18 cellular contexts compared by ENCODE assay signal in the genomic region with DNA sequence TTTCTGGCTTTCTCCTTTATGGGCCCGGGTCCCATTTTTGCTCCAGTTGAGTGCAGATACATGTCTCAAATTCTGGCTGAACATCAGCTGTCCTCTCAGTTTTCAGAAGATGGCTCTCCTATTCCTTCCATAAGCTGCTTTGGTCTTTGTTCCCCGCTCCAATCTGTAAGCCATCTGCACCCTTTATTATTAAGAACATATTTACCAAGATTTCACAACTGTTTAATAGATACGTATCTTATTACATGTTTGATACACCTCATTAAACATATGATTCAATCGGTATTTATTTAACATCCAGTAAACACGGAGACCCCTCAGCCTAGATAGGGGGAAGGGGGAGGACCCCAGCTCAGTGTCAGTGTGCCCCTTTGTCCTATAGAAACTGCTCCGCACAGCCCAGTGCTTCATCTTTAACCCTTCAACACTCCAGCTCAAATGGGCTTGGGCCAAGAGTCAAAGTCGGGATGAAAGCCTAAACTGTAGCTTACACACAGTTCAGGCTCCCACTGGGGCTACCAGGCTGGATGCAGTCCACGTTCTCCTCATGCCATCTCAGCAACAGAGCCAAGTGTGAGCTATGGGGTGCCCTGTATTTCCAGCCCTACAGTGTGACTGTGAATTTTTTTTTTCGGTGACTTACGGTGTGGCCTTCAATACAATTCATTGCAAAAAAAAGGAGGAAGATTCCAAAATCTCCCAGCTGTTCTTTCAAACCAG.
DNase-seq lines count a peak whose midpoint lies in the region; ATAC-seq and TF ChIP-seq lines count a peak whose summit lies in the region.
"Had no signal": no experiment of that assay in that cellular context is flagged by ENCODE, and none has a peak within 500 bp of the region (broad histone marks: within the 10 kb centered on the region; RNA-seq: fewer than 3 reads in every experiment).

No MANE protein-coding gene starts in this region.

- H3K27ac ChIP-seq in fibroblast of lung (ENCODE audit: insufficient read depth, low read length), result peak overlapping the region; percentile 84
- peak overlapping the region; percentile 20 for H3K27ac ChIP-seq in suprapubic skin
- H3K27ac ChIP-seq: A549, adrenal gland, testis had no signal

- peaks cover 19% of the 10 kb centered on the region for H3K4me1 ChIP-seq in fibroblast of lung (ENCODE audit: control insufficient read depth, extremely low read depth, insufficient read depth, low read length)
- peaks cover 9% of the 10 kb centered on the region for H3K4me1 ChIP-seq in suprapubic skin
- H3K4me1 ChIP-seq: A549, adrenal gland, testis had no signal

- peak overlapping the region; percentile 44 for H3K4me2 ChIP-seq in fibroblast of lung (ENCODE audit: extremely low read depth, insufficient read depth, low read length)
- H3K4me2 ChIP-seq: A549 had no signal

- H3K9me3 ChIP-seq in fibroblast of lung (ENCODE audit: control insufficient read depth, insufficient read depth, low read depth, low read length) (no peaks in the 10 kb centered on the region), suprapubic skin (no peaks in the 10 kb centered on the region)
- H3K9me3 ChIP-seq: adrenal gland, testis had no signal

- TF ChIP-seq POLR2A in suprapubic skin (IDR thresholded peaks at IDR 0.05), result no peak

- H4K20me1 ChIP-seq in fibroblast of lung (ENCODE audit: control insufficient read depth, extremely low read depth, insufficient read depth, low read length), result no peaks in the 10 kb centered on the region

- H2AFZ ChIP-seq in fibroblast of lung (ENCODE audit: low read length), result no peak overlapping the region

- no peak for TF ChIP-seq EP300 in suprapubic skin (IDR thresholded peaks at IDR 0.05)

- H3K36me3 ChIP-seq in fibroblast of lung (ENCODE audit: control insufficient read depth, insufficient read depth, low read length), result no peaks in the 10 kb centered on the region
- no peaks in the 10 kb centered on the region for H3K36me3 ChIP-seq in suprapubic skin
- H3K36me3 ChIP-seq: adrenal gland had no signal

- H3K27me3 ChIP-seq in fibroblast of lung (ENCODE audit: control insufficient read depth, insufficient read depth, low read length), result no peaks in the 10 kb centered on the region
- no peaks in the 10 kb centered on the region for H3K27me3 ChIP-seq in suprapubic skin
- H3K27me3 ChIP-seq: adrenal gland, testis had no signal

- H3K79me2 ChIP-seq in fibroblast of lung (ENCODE audit: control insufficient read depth, insufficient read depth, low read length), result no peaks in the 10 kb centered on the region

- DNase-seq in NCI-H146 treated with DMSO at 0.1 percent for 48 hours (lab: John Stamatoyannopoulos, UW; ENCODE audit: unreplicated experiment) (peak; percentile 3), NCI-H146 (lab: John Stamatoyannopoulos, UW) (no peak), NCI-H2196 treated with DMSO at 0.1 percent for 48 hours (lab: John Stamatoyannopoulos, UW; ENCODE audit: unreplicated experiment) (peak; percentile 74), fibroblast of lung (ENCODE audit: low read depth in 2 of 2) (peak in 1 of 2 donors; percentile 83), suprapubic skin (ENCODE audit: low spot score in 2 of 2) (no peak), SW 1271 (lab: John Stamatoyannopoulos, UW) (no peak)
- DNase-seq: activated B cell treated with CpG ODN at 0.5 μM for 24 hours, activated T-cell treated with anti-CD3 and anti-CD28 coated beads for 4 hours, adrenal gland, Calu3, NCI-H187, OCI-M1, testis had no signal

- no peak overlapping the region for H3K9ac ChIP-seq in fibroblast of lung (ENCODE audit: insufficient read depth, low read length)

- ATAC-seq in HG02623 (IDR thresholded peaks at IDR 0.05; ENCODE audit: unreplicated experiment) (no peak), GM18520 (IDR thresholded peaks at IDR 0.05; ENCODE audit: unreplicated experiment) (no peak)
- ATAC-seq: A549, esophagus mucosa had no signal

- TF ChIP-seq CTCF in fibroblast of lung (conservative IDR thresholded peaks at IDR 0.05 in 1 of 2, IDR thresholded peaks at IDR 0.05 in 1 of 2; ENCODE audit: low read depth in 1 of 2, low read length in 2 of 2) (no peak), suprapubic skin (IDR thresholded peaks at IDR 0.05) (no peak)

- peak overlapping the region in 1 of 4 experiments; percentile 11 for H3K4me3 ChIP-seq in fibroblast of lung (replicated peaks in 1 of 4; ENCODE audit: control extremely low read depth in 1 of 4, insufficient read depth in 1 of 4, low read depth in 3 of 4, low read length in 4 of 4)
- no peak overlapping the region for H3K4me3 ChIP-seq in suprapubic skin
- H3K4me3 ChIP-seq: A549, adrenal gland, lung, testis had no signal

- WGBS in suprapubic skin, result 69% methylated on average over 10 of the region's 10 CpGs

Comparison
In these comparisons a context has a peak if more than half of its experiments do, and no peak if none do; other contexts are left out.
1. DNase-seq: peak in NCI-H146 treated with DMSO at 0.1 percent for 48 hours (single experiment) and NCI-H2196 treated with DMSO at 0.1 percent for 48 hours (single experiment); none in NCI-H146 (single experiment), suprapubic skin (0 of 2) and SW 1271 (0 of 2).